In genomic region chr22:35212996-35213395, GRCh38 we compare ENCODE assay signal across 35 cellular contexts. TPM values are rescaled to one million over a fixed set of nuclear protein-coding genes. Genes with fewer than 3 reads are reported as not detected.
A peak's percentile ranks its signal among the peaks of the same experiment; 100 is the strongest.
DNase-seq lines count a peak whose midpoint lies in the region; ATAC-seq and TF ChIP-seq lines count a peak whose summit lies in the region.
"Had no signal": no experiment of that assay in that cellular context is flagged by ENCODE, and none has a peak within 500 bp of the region (broad histone marks: within the 10 kb centered on the region; RNA-seq: fewer than 3 reads in every experiment).

No MANE protein-coding gene starts in this region.

- H2BK12ac ChIP-seq in trophoblast cell (ENCODE audit: low read length), result no peak overlapping the region

- H3K4ac ChIP-seq in trophoblast cell (ENCODE audit: low read depth, low read length), result no peak overlapping the region

- no peak overlapping the region for H2BK120ac ChIP-seq in trophoblast cell (ENCODE audit: insufficient read depth, low read length, poor library complexity)

- DNase-seq in GM23338 (ENCODE audit: low spot score) (peak; percentile 11), endodermal cell (peak; percentile 31), islet precursor cell (peak; percentile 12), trophoblast cell (peak; percentile 68 to 83), SK-N-SH (no peak), NCI-H187 (lab: John Stamatoyannopoulos, UW) (no peak), posterior cingulate gyrus (no peak)
- DNase-seq: 8988T; ACHN; AML-193; BE2C; C1 segment of cervical spinal cord; Caco-2; Calu3; CD4-positive, alpha-beta memory T cell; CD4-positive, alpha-beta T cell; CD4-positive, CD25-positive, alpha-beta regulatory T cell; CD8-positive, alpha-beta memory T cell; CD8-positive, alpha-beta T cell; COR-L47; DMS 273 treated with DMSO at 0.1 percent for 48 hours; DMS153; DMS53; DMS79; DMS79 treated with DMSO at 0.1 percent for 48 hours; DND-41; EL had no signal

- ATAC-seq in GM23338 (no peak), GM19324 (IDR thresholded peaks at IDR 0.05; ENCODE audit: low FRiP score, unreplicated experiment) (no peak)
- ATAC-seq: A549; CD8-positive, alpha-beta T cell had no signal

- no peak overlapping the region for H3K18ac ChIP-seq in trophoblast cell (ENCODE audit: low read length)

- WGBS in endodermal cell (ENCODE audit: insufficient coverage in 1 of 2, insufficient read length in 1 of 2), 2 experiments, result 92 to 100% methylated on average over 1 to 3 of the region's 3 CpGs
- no CpG with 5 or more reads among the region's 3 CpGs for WGBS in trophoblast cell (ENCODE audit: extremely low coverage, insufficient coverage, insufficient read length)
- 47% methylated on average over 3 of the region's 3 CpGs for WGBS in SK-N-SH (ENCODE audit: low lambda C conversion rate)

- H3K4me3 ChIP-seq in GM23338 (no peak overlapping the region), endodermal cell (ENCODE audit: low read length) (no peak overlapping the region), trophoblast cell (ENCODE audit: low read depth, low read length) (no peak overlapping the region), SK-N-SH (ENCODE audit: low read depth in 2 of 2, low read length in 1 of 2) (no peak overlapping the region)
- H3K4me3 ChIP-seq: A549; BLaER1; BLaER1 treated with 17β-estradiol and CSF1 and Interleukin-3, amounts not matched to agents 10 nM and 100 nM had no signal

- no peak overlapping the region for H3K4me2 ChIP-seq in GM23338
- H3K4me2 ChIP-seq in trophoblast cell (ENCODE audit: low read length), result no peak overlapping the region
- no peak overlapping the region for H3K4me2 ChIP-seq in SK-N-SH
- H3K4me2 ChIP-seq: A549; BLaER1; BLaER1 treated with 17β-estradiol and CSF1 and Interleukin-3, amounts not matched to agents 10 nM and 100 nM had no signal

- H3K36me3 ChIP-seq in GM23338 (ENCODE audit: insufficient read depth) (no peaks in the 10 kb centered on the region), endodermal cell (ENCODE audit: control insufficient read depth, insufficient read depth, low read length) (no peaks in the 10 kb centered on the region), trophoblast cell (ENCODE audit: control insufficient read depth in 1 of 2, insufficient read depth in 2 of 2, low read length in 2 of 2) (no peaks in the 10 kb centered on the region), SK-N-SH (replicated peaks in 1 of 2; ENCODE audit: control insufficient read depth in 1 of 2, insufficient read depth in 2 of 2, low read length in 1 of 2) (no peaks in the 10 kb centered on the region)
- H3K36me3 ChIP-seq: BE2C; BLaER1; BLaER1 treated with 17β-estradiol and CSF1 and Interleukin-3, amounts not matched to agents 10 nM and 100 nM had no signal

- no peak overlapping the region for H3K9ac ChIP-seq in endodermal cell (ENCODE audit: extremely low read depth, low read length, poor library complexity, severe bottlenecking)
- H3K9ac ChIP-seq in trophoblast cell (ENCODE audit: low read length), result no peak overlapping the region
- no peak overlapping the region for H3K9ac ChIP-seq in SK-N-SH
- H3K9ac ChIP-seq: BLaER1; BLaER1 treated with 17β-estradiol and CSF1 and Interleukin-3, amounts not matched to agents 10 nM and 100 nM had no signal

- TF ChIP-seq RAD21 in SK-N-SH (IDR thresholded peaks at IDR 0.05; ENCODE audit: low read length), result no peak

- no peak overlapping the region for H4K8ac ChIP-seq in trophoblast cell (ENCODE audit: low read depth, low read length)

- POLR2A ChIA-PET in SK-N-SH (lab: Yijun Ruan, JAX), result no interaction called here

- no peaks in the 10 kb centered on the region for H3K36me3 Mint-ChIP-seq in GM23338 (ENCODE audit: low read depth)
- no peaks in the 10 kb centered on the region for H3K36me3 Mint-ChIP-seq in endodermal cell (ENCODE audit: low read depth)
- H3K36me3 Mint-ChIP-seq: CD14-positive monocyte; CD4-positive, alpha-beta memory T cell; CD4-positive, CD25-positive, alpha-beta regulatory T cell; CD8-positive, alpha-beta T cell had no signal

- H3K9me3 Mint-ChIP-seq in GM23338, result peaks cover 3% of the 10 kb centered on the region; the same call in 1 of the 3 replicates
- no peaks in the 10 kb centered on the region for H3K9me3 Mint-ChIP-seq in endodermal cell
- H3K9me3 Mint-ChIP-seq: CD4-positive, alpha-beta T cell; CD4-positive, CD25-positive, alpha-beta regulatory T cell; CD8-positive, alpha-beta T cell had no signal

- H4K20me1 ChIP-seq in GM23338 (replicated peaks; ENCODE audit: insufficient read depth) (no peaks in the 10 kb centered on the region), SK-N-SH (ENCODE audit: insufficient read depth) (no peaks in the 10 kb centered on the region)
- H4K20me1 ChIP-seq: BLaER1; BLaER1 treated with 17β-estradiol and CSF1 and Interleukin-3, amounts not matched to agents 10 nM and 100 nM had no signal

- H2AFZ ChIP-seq in GM23338 (no peak overlapping the region), trophoblast cell (ENCODE audit: insufficient read depth, low read length, poor library complexity) (no peak overlapping the region), SK-N-SH (ENCODE audit: low read depth) (no peak overlapping the region)

- H2AK5ac ChIP-seq in trophoblast cell (ENCODE audit: low read length), result no peak overlapping the region

- no peak overlapping the region for H3K4me3 Mint-ChIP-seq in GM23338
- no peak overlapping the region for H3K4me3 Mint-ChIP-seq in endodermal cell
- H3K4me3 Mint-ChIP-seq: B cell; CD14-positive monocyte; CD4-positive, alpha-beta memory T cell; CD4-positive, alpha-beta T cell; CD4-positive, CD25-positive, alpha-beta regulatory T cell; CD8-positive, alpha-beta memory T cell; CD8-positive, alpha-beta T cell had no signal

- CTCF ChIA-PET in SK-N-SH (lab: Yijun Ruan, JAX), result interaction anchor here (0.7 to 0.9 kb wide), 2 partner anchors 19 to 1078 kb away, joined by 3 read pairs; no protein-coding TSS in a partner anchor

- H3K9me3 ChIP-seq in endodermal cell (ENCODE audit: control insufficient read depth, low read length) (no peaks in the 10 kb centered on the region), trophoblast cell (ENCODE audit: insufficient read depth, low read depth, low read length) (peaks cover 2% of the 10 kb centered on the region), SK-N-SH (no peaks in the 10 kb centered on the region)
- H3K9me3 ChIP-seq: A549, BE2C, BLaER1, Caco-2 had no signal

- H3K27me3 Mint-ChIP-seq in GM23338 (ENCODE audit: insufficient read depth, low read depth, poor library complexity), result no peaks in the 10 kb centered on the region
- H3K27me3 Mint-ChIP-seq in endodermal cell (ENCODE audit: insufficient read depth), result peaks cover 7% of the 10 kb centered on the region

- no peak overlapping the region for H3K27ac Mint-ChIP-seq in GM23338
- no peak overlapping the region for H3K27ac Mint-ChIP-seq in endodermal cell
- H3K27ac Mint-ChIP-seq: B cell; CD14-positive monocyte; CD4-positive, alpha-beta memory T cell; CD4-positive, alpha-beta T cell; CD4-positive, CD25-positive, alpha-beta regulatory T cell; CD8-positive, alpha-beta T cell had no signal

- H3K79me2 ChIP-seq in GM23338 (replicated peaks; ENCODE audit: insufficient read depth) (no peaks in the 10 kb centered on the region), trophoblast cell (ENCODE audit: control insufficient read depth, insufficient read depth, low read length, poor library complexity) (no peaks in the 10 kb centered on the region), SK-N-SH (ENCODE audit: insufficient read depth) (no peaks in the 10 kb centered on the region)

- intact Hi-C loops in posterior cingulate gyrus (cut with DNase I), result no loop called here

- no peak overlapping the region for H3K27ac ChIP-seq in GM23338 (ENCODE audit: low read depth)
- H3K27ac ChIP-seq in endodermal cell (ENCODE audit: low read depth, low read length), result no peak overlapping the region
- no peak overlapping the region for H3K27ac ChIP-seq in trophoblast cell (ENCODE audit: low read depth, low read length)
- H3K27ac ChIP-seq in SK-N-SH (ENCODE audit: low read depth in 2 of 2, low read length in 1 of 2), result no peak overlapping the region
- H3K27ac ChIP-seq: 22Rv1; A549; BLaER1; BLaER1 treated with 17β-estradiol and CSF1 and Interleukin-3, amounts not matched to agents 10 nM and 100 nM; C4-2B had no signal

- no peak for TF ChIP-seq CTCF in GM23338 (conservative IDR thresholded peaks at IDR 0.05; ENCODE audit: low read depth in 2 of 2)
- TF ChIP-seq CTCF in endodermal cell (conservative IDR thresholded peaks at IDR 0.05), result no peak
- TF ChIP-seq CTCF in SK-N-SH (IDR thresholded peaks at IDR 0.05), result no peak

- no peak for TF ChIP-seq EP300 in SK-N-SH (IDR thresholded peaks at IDR 0.05; ENCODE audit: borderline replicate concordance in 1 of 2, low read depth in 1 of 2, low read length in 1 of 2)

- H3K9me2 ChIP-seq in GM23338 (ENCODE audit: insufficient read depth) (peaks cover 10% of the 10 kb centered on the region), SK-N-SH (no peaks in the 10 kb centered on the region)

- H3F3A ChIP-seq in GM23338 (replicated peaks; ENCODE audit: low read depth) (no peaks in the 10 kb centered on the region), SK-N-SH (replicated peaks; ENCODE audit: insufficient read depth) (no peaks in the 10 kb centered on the region)

- H2BK5ac ChIP-seq in trophoblast cell (ENCODE audit: low read depth, low read length, poor library complexity), result no peak overlapping the region

- H3K4me1 ChIP-seq in GM23338 (ENCODE audit: insufficient read depth), result no peaks in the 10 kb centered on the region
- H3K4me1 ChIP-seq in endodermal cell (ENCODE audit: control insufficient read depth, insufficient read depth, low read length), result no peaks in the 10 kb centered on the region
- peaks cover 6 to 9% of the 10 kb centered on the region in 2 experiments for H3K4me1 ChIP-seq in trophoblast cell (ENCODE audit: control insufficient read depth in 1 of 2, insufficient read depth in 2 of 2, low read length in 2 of 2)
- no peaks in the 10 kb centered on the region for H3K4me1 ChIP-seq in SK-N-SH (ENCODE audit: control insufficient read depth in 1 of 2, insufficient read depth in 2 of 2, low read depth in 1 of 2, low read length in 1 of 2)
- H3K4me1 ChIP-seq: A549; BE2C; BLaER1; BLaER1 treated with 17β-estradiol and CSF1 and Interleukin-3, amounts not matched to agents 10 nM and 100 nM; Caco-2 had no signal

- no peak overlapping the region for H4K91ac ChIP-seq in trophoblast cell (ENCODE audit: low read depth, low read length)

- no peak overlapping the region for H4K12ac ChIP-seq in trophoblast cell (ENCODE audit: low read depth, low read length)

- no peak overlapping the region for H3K14ac ChIP-seq in trophoblast cell (ENCODE audit: low read length)

- no peak overlapping the region for H3K23ac ChIP-seq in trophoblast cell (ENCODE audit: low read length)

- H3K4me1 Mint-ChIP-seq in GM23338 (peaks cover 2% of the 10 kb centered on the region; the same call in 2 of the 3 replicates), endodermal cell (peaks cover 4% of the 10 kb centered on the region)
- H3K4me1 Mint-ChIP-seq: B cell; CD14-positive monocyte; CD4-positive, alpha-beta memory T cell; CD4-positive, CD25-positive, alpha-beta regulatory T cell; CD8-positive, alpha-beta memory T cell had no signal

- no peaks in the 10 kb centered on the region for H3K27me3 ChIP-seq in GM23338 (ENCODE audit: insufficient read depth)
- H3K27me3 ChIP-seq in endodermal cell (ENCODE audit: control insufficient read depth, insufficient read depth, low read length, poor library complexity, severe bottlenecking), result no peaks in the 10 kb centered on the region
- no peaks in the 10 kb centered on the region for H3K27me3 ChIP-seq in trophoblast cell (ENCODE audit: insufficient read depth, low read length)
- H3K27me3 ChIP-seq in SK-N-SH (ENCODE audit: insufficient read depth), result no peaks in the 10 kb centered on the region; the same call in 1 of the 2 replicates
- H3K27me3 ChIP-seq: BE2C; BLaER1; BLaER1 treated with 17β-estradiol and CSF1 and Interleukin-3, amounts not matched to agents 10 nM and 100 nM had no signal

- no peaks in the 10 kb centered on the region for H3K79me1 ChIP-seq in trophoblast cell (ENCODE audit: low read length)

RNA-seq across cellular contexts. Expression of gene HMGXB4, which starts 44.3 kb away (rescaled TPM):
- 33.1 and 34.7 TPM in 2 replicates for total RNA-seq in GM23338 (2014; rRNA removed; shearing (Covaris generic))
- 56.7 and 64.9 TPM in 2 replicates for polyA plus RNA-seq in GM23338 (2016; fragmentation: Nextera tagmentation; extraction: Ambion mirVana)
- 10 to 100 TPM; 36.2 to 58.9 TPM for total RNA-seq in endodermal cell
- 49.8 TPM for polyA plus RNA-seq in endodermal cell (2013, experiment 1 of 2)
- 50.5 TPM for polyA plus RNA-seq in endodermal cell (2013, experiment 2 of 2)
- polyA plus RNA-seq in trophoblast cell (2013), result 22.9 and 23.8 TPM in 2 replicates
- 16.5 and 21.7 TPM in 2 replicates for polyA plus RNA-seq in SK-N-SH (2012; rRNA removed)
- 19.9 and 22.4 TPM in 2 replicates for polyA plus RNA-seq in SK-N-SH (2012; cell fraction: cytosol; rRNA removed)
- polyA plus RNA-seq in SK-N-SH (2012; cell fraction: nucleus; rRNA removed), result 10.6 and 21.2 TPM in 2 replicates

Comparison
In these comparisons a context has a peak if more than half of its experiments do, and no peak if none do; other contexts are left out.
1. DNase-seq: peak in GM23338 (single experiment), endodermal cell (single experiment), islet precursor cell (single experiment) and trophoblast cell (2 of 2); none in SK-N-SH (single experiment), NCI-H187 (0 of 2) and posterior cingulate gyrus (0 of 10).